8 cellular contexts compared by ENCODE assay signal in genomic region chr17:29929544-29930398, GRCh38. TPM values are rescaled to one million over a fixed set of nuclear protein-coding genes. Genes with fewer than 3 reads are reported as not detected.
A peak's percentile ranks its signal among the peaks of the same experiment; 100 is the strongest.
DNase-seq lines count a peak whose midpoint lies in the region; ATAC-seq and TF ChIP-seq lines count a peak whose summit lies in the region.

SSH2 (minus strand) TSS chr17:29930228; CDS start chr17:29930000, 228 bp downstream.

- RAD21 ChIA-PET in HCT116 (lab: Charles Lee; ENCODE audit: low non-redundant PET in 1 of 2, low total read pairs in 2 of 2, uncharacterized antibody in 2 of 2, unreplicated experiment in 2 of 2) = interaction anchor here (0.6 to 2.5 kb wide), 7 partner anchors 70 to 312 kb away, joined by 3 to 18 read pairs (median 4); no protein-coding TSS in a partner anchor

- H3K4me3 Mint-ChIP-seq in activated naive CD4-positive, alpha-beta T cell treated with anti-CD3 and anti-CD28 coated beads for 36 hours = no peak within 1 kb of the TSS

- peaks cover 24% of the 10 kb centered on the region for H3K4me1 Mint-ChIP-seq in activated naive CD4-positive, alpha-beta T cell treated with anti-CD3 and anti-CD28 coated beads for 36 hours (ENCODE audit: low read depth)

- intact Hi-C loops in HCT116 (cut with micrococcal nuclease) = loop anchor here (2.0 to 5.0 kb wide), 2 partner anchors 93 to 163 kb away; no protein-coding TSS in a partner anchor
- intact Hi-C loops in activated naive CD4-positive, alpha-beta T cell treated with anti-CD3 and anti-CD28 coated beads for 36 hours (cut with micrococcal nuclease) = loop anchor here (1.0 to 5.0 kb wide), 3 partner anchors 93 to 362 kb away; partner anchors contain the start of genes ABHD15 and TP53I13

- POLR2A ChIA-PET in HCT116 (lab: Charles Lee) = interaction anchor here (0.7 to 1.8 kb wide), 4 partner anchors 9 to 290 kb away, joined by 3 to 5 read pairs (median 4); no protein-coding TSS in a partner anchor

- peak within 1 kb of the TSS; percentile 86 for H3K4me2 ChIP-seq in HCT116 (ENCODE audit: low read length)

- TF ChIP-seq CTCF in HCT116 (IDR thresholded peaks at IDR 0.05 in 2 of 3, conservative IDR thresholded peaks at IDR 0.05 in 1 of 3; ENCODE audit: borderline replicate concordance in 1 of 3, insufficient read depth in 1 of 3, low read depth in 2 of 3, low read length in 2 of 3) (no peak), omental fat pad (IDR thresholded peaks at IDR 0.05) (no peak)

- H3K9me3 ChIP-seq in ES-I3 (ENCODE audit: control insufficient read depth, insufficient read depth, low read length) (no peaks in the 10 kb centered on the region), HCT116 (ENCODE audit: control insufficient read depth in 1 of 2, insufficient read depth in 1 of 2, low read depth in 1 of 2, low read length in 2 of 2) (no peaks in the 10 kb centered on the region), SK-N-MC (ENCODE audit: low read depth, low read length) (no peaks in the 10 kb centered on the region)

- no peaks in the 10 kb centered on the region for H3K36me3 ChIP-seq in ES-I3 (ENCODE audit: insufficient read depth, low read length)
- no peaks in the 10 kb centered on the region; a peak in 1 of 4 replicates for H3K36me3 ChIP-seq in HCT116 (ENCODE audit: control insufficient read depth in 1 of 2, insufficient read depth in 2 of 2, low read length in 2 of 2)
- no peaks in the 10 kb centered on the region; the same call in 1 of the 2 replicates for H3K36me3 ChIP-seq in SK-N-MC (ENCODE audit: insufficient read depth, low read length)

- H3K9ac ChIP-seq in ES-I3 (ENCODE audit: low read depth, low read length) (peak within 1 kb of the TSS; percentile 62), HCT116 (ENCODE audit: low read length) (peak within 1 kb of the TSS; percentile 69), SK-N-MC (ENCODE audit: insufficient read length) (peak within 1 kb of the TSS; percentile 78)

- H2AFZ ChIP-seq in HCT116 (ENCODE audit: low read depth, low read length, poor library complexity, severe bottlenecking) = peak within 1 kb of the TSS; percentile 52

- H4K20me1 ChIP-seq in HCT116 (ENCODE audit: insufficient read depth) = no peaks in the 10 kb centered on the region

- peak within 1 kb of the TSS; percentile 74 to 92 for H3K4me3 ChIP-seq in HCT116 (replicated peaks in 1 of 2; ENCODE audit: low read depth in 1 of 2, low read length in 2 of 2)
- H3K4me3 ChIP-seq in SK-N-MC = peak within 1 kb of the TSS; percentile 97

- no peaks in the 10 kb centered on the region for H3K9me2 ChIP-seq in HCT116 (ENCODE audit: insufficient read depth)

- H3K4me1 ChIP-seq in ES-I3 (ENCODE audit: insufficient read depth, low read length) (peaks cover 3% of the 10 kb centered on the region; the same call in 1 of the 2 replicates), HCT116 (ENCODE audit: control insufficient read depth in 1 of 2, insufficient read depth in 2 of 2, low read length in 2 of 2) (peaks cover 13 to 23% of the 10 kb centered on the region in 2 experiments)

- TF ChIP-seq POLR2A in HCT116 (IDR thresholded peaks at IDR 0.05; ENCODE audit: borderline replicate concordance, extremely low read depth, insufficient read depth, insufficient read length) = peak; percentile 29

- CTCF ChIA-PET in HCT116 (lab: Charles Lee) = interaction anchor here (0.7 to 4.8 kb wide), 11 partner anchors 7 to 311 kb away, joined by 3 to 106 read pairs (median 26); partner anchors contain the start of gene EFCAB5
- CTCF ChIA-PET in activated naive CD4-positive, alpha-beta T cell treated with anti-CD3 and anti-CD28 coated beads for 36 hours (lab: Charles Lee) = interaction anchor here (0.6 to 8.1 kb wide), 11 partner anchors 12 to 363 kb away, joined by 3 to 213 read pairs (median 13); partner anchors contain the start of gene ABHD15

- H3K27me3 ChIP-seq in HCT116 (ENCODE audit: insufficient read depth, low read length) = no peaks in the 10 kb centered on the region

- TF ChIP-seq RAD21 in HCT116 (IDR thresholded peaks at IDR 0.05; ENCODE audit: low read depth) = no peak

- no peaks in the 10 kb centered on the region for H3K27me3 Mint-ChIP-seq in activated naive CD4-positive, alpha-beta T cell treated with anti-CD3 and anti-CD28 coated beads for 36 hours (ENCODE audit: low read depth)

- no peaks in the 10 kb centered on the region for H3K36me3 Mint-ChIP-seq in activated naive CD4-positive, alpha-beta T cell treated with anti-CD3 and anti-CD28 coated beads for 36 hours (ENCODE audit: low read depth)

- ATAC-seq in HCT116 (peak; percentile 84), omental fat pad (ENCODE audit: low FRiP score) (peak; percentile 83)

- H3K79me2 ChIP-seq in HCT116 (ENCODE audit: insufficient read depth, low read length) = peaks cover 47% of the 10 kb centered on the region

- no peak within 1 kb of the TSS for H3K27ac Mint-ChIP-seq in activated naive CD4-positive, alpha-beta T cell treated with anti-CD3 and anti-CD28 coated beads for 36 hours

- H3K27ac ChIP-seq in HCT116 (ENCODE audit: low read depth, low read length) = peak within 1 kb of the TSS; percentile 85
- H3K27ac ChIP-seq in SK-N-MC = peak within 1 kb of the TSS; percentile 80
- H3K27ac ChIP-seq in temporal lobe (ENCODE audit: low read depth, low read length) = peak within 1 kb of the TSS; percentile 84

- H3K9me3 Mint-ChIP-seq in activated naive CD4-positive, alpha-beta T cell treated with anti-CD3 and anti-CD28 coated beads for 36 hours = no peaks in the 10 kb centered on the region

- DNase-seq in HCT116 (ENCODE audit: low read depth, low spot score) (peak; percentile 60), NCI-H1092 (lab: John Stamatoyannopoulos, UW) (peak; percentile 91), SK-N-MC (ENCODE audit: low read depth, low spot score) (no peak), globus pallidus (ENCODE audit: low spot score) (peak; percentile 85), omental fat pad (ENCODE audit: low spot score) (peak; percentile 58)
- peak; percentile 90 for DNase-seq in activated naive CD4-positive, alpha-beta T cell treated with anti-CD3 and anti-CD28 coated beads for 36 hours

- BruUV-seq in HCT116 (replicated peaks; lab: Mats Ljungman, UMichigan) = no TSS peak

TF ChIP-seq in HCT116, 20 proteins besides CTCF, POLR2A, EP300 and RAD21 (continues in another document):
- TF ChIP-seq SIN3A (IDR thresholded peaks at IDR 0.05; ENCODE audit: low read depth) (no peak; the same call in 1 of the 2 replicates), SRF (IDR thresholded peaks at IDR 0.05; ENCODE audit: low read depth) (no peak), YY1 (IDR thresholded peaks at IDR 0.05; ENCODE audit: extremely low read depth, insufficient replicate concordance, low read depth, low read length) (no peak), ATF3 (IDR thresholded peaks at IDR 0.05) (no peak), TCF7L2 (IDR thresholded peaks at IDR 0.05; ENCODE audit: borderline replicate concordance, extremely low read depth, insufficient read depth, insufficient read length) (peak; percentile 4), ELF1 (IDR thresholded peaks at IDR 0.05; ENCODE audit: borderline replicate concordance, low read depth) (peak; percentile 49; the same call in 1 of the 2 replicates), SP1 (IDR thresholded peaks at IDR 0.05; ENCODE audit: low read depth) (peak; percentile 17; the same call in 1 of the 2 replicates), CEBPB (IDR thresholded peaks at IDR 0.05; ENCODE audit: low read depth) (no peak), EGR1 (IDR thresholded peaks at IDR 0.05; ENCODE audit: low read depth) (no peak), MAX (IDR thresholded peaks at IDR 0.05) (peak; percentile 82), ZBTB33 (IDR thresholded peaks at IDR 0.05; ENCODE audit: extremely low read depth, insufficient replicate concordance, low read length) (no peak), EZH2phosphoT487 (IDR thresholded peaks at IDR 0.05; ENCODE audit: borderline replicate concordance) (no peak), JUND (IDR thresholded peaks at IDR 0.05) (0 out of 2 replicates have a peak, but pooled peaks have one; percentile 28)

RNA-seq across cellular contexts. Expression of gene SSH2, which starts in this region (rescaled TPM):
- total RNA-seq in HCT116 (2021; ENCODE audit: unreplicated experiment) = 17.0 TPM
- polyA plus RNA-seq in HCT116 (2012) = 9.1 and 10.7 TPM in 2 replicates
- total RNA-seq in activated naive CD4-positive, alpha-beta T cell treated with anti-CD3 and anti-CD28 coated beads for 36 hours = 10 to 100 TPM; 32.4 to 35.3 TPM
- total RNA-seq in omental fat pad = 10 to 100 TPM; 25.1 to 88.0 (median 35.8) TPM
- total RNA-seq in temporal lobe = 26.1 TPM
